ENCODE assay signal across 13 cellular contexts in the genomic region with DNA sequence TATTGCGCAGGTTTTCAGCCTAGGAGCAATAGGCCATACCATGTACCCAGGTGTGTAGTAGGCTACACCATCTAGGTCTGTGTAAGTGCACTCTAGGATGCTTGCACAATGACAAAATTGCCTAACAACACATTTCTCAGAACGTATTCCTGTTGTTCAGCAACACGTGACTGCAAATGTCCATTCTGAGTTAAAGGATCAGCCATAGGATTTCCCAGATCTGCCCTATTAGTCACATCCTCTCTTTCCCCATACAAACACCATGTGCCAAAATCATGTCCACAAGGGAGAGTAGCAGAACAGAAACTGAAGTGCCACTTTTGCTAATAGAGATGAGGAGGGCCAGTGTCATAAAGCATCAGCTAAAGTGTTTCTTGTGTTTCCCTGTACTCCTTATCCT. TPM values are rescaled to one million over a fixed set of nuclear protein-coding genes. Genes with fewer than 3 reads are reported as not detected.
A peak's percentile ranks its signal among the peaks of the same experiment; 100 is the strongest.
DNase-seq lines count a peak whose midpoint lies in the region; ATAC-seq and TF ChIP-seq lines count a peak whose summit lies in the region.
"Had no signal": no experiment of that assay in that cellular context is flagged by ENCODE, and none has a peak within 500 bp of the region (broad histone marks: within the 10 kb centered on the region; RNA-seq: fewer than 3 reads in every experiment).

No MANE protein-coding gene starts in this region.

- H3K14ac ChIP-seq in mesenchymal stem cell (ENCODE audit: low read length in 2 of 2), result no peak overlapping the region

- no peak overlapping the region for H3K4ac ChIP-seq in mesenchymal stem cell (ENCODE audit: low read depth in 1 of 2, low read length in 2 of 2)

- no peak overlapping the region for H3K18ac ChIP-seq in mesenchymal stem cell (ENCODE audit: low read depth in 1 of 2, low read length in 2 of 2)

- H3K27me3 ChIP-seq in mesenchymal stem cell (ENCODE audit: control insufficient read depth in 1 of 2, insufficient read depth in 1 of 2, low read length in 2 of 2) (no peaks in the 10 kb centered on the region), spleen (replicated peaks in 1 of 7) (no peaks in the 10 kb centered on the region), stomach (no peaks in the 10 kb centered on the region)
- H3K27me3 ChIP-seq: ascending aorta, esophagus squamous epithelium had no signal

- intact Hi-C loops in spleen (cut with DNase I; ENCODE audit: low total_unique reads), result no loop called here
- intact Hi-C loops in stomach (cut with DNase I; ENCODE audit: low total_unique reads), result no loop called here

- no peak overlapping the region for H2BK5ac ChIP-seq in mesenchymal stem cell (ENCODE audit: low read depth, low read length, poor library complexity, severe bottlenecking)

- 69% methylated on average over 3 of the region's 3 CpGs for WGBS in mesenchymal stem cell
- 55 to 85% (median 59%) methylated on average over 3 of the region's 3 CpGs for WGBS in spleen, 5 donors
- WGBS in stomach, 5 donors, result 63 to 81% (median 73%) methylated on average over 3 of the region's 3 CpGs

- H3K9me3 ChIP-seq in mesenchymal stem cell (ENCODE audit: control insufficient read depth, low read length) (no peaks in the 10 kb centered on the region), spleen (no peaks in the 10 kb centered on the region), stomach (no peaks in the 10 kb centered on the region)
- H3K9me3 ChIP-seq: ascending aorta, esophagus squamous epithelium had no signal

- H3K36me3 ChIP-seq in mesenchymal stem cell (ENCODE audit: control insufficient read depth in 1 of 2, insufficient read depth in 2 of 2, low read depth in 1 of 2, low read length in 2 of 2) (no peaks in the 10 kb centered on the region), spleen (no peaks in the 10 kb centered on the region), stomach (no peaks in the 10 kb centered on the region)
- H3K36me3 ChIP-seq: ascending aorta, esophagus squamous epithelium had no signal

- TF ChIP-seq EP300 in stomach (IDR thresholded peaks at IDR 0.05), result no peak

- no peak overlapping the region for H2AFZ ChIP-seq in mesenchymal stem cell (ENCODE audit: low read depth, low read length)

- TF ChIP-seq POLR2A in spleen (IDR thresholded peaks at IDR 0.05) (no peak), stomach (IDR thresholded peaks at IDR 0.05) (no peak)

- H4K8ac ChIP-seq in mesenchymal stem cell (ENCODE audit: low read length), result no peak overlapping the region

- H2BK15ac ChIP-seq in mesenchymal stem cell (ENCODE audit: low read depth, poor library complexity, severe bottlenecking), result no peak overlapping the region

- no peak overlapping the region for H2AK5ac ChIP-seq in mesenchymal stem cell (ENCODE audit: low read length, severe bottlenecking)

- H2BK120ac ChIP-seq in mesenchymal stem cell (ENCODE audit: low read depth, low read length), result no peak overlapping the region

- H3K27ac ChIP-seq in mesenchymal stem cell (ENCODE audit: low read length, poor library complexity, severe bottlenecking), result no peak overlapping the region
- H3K27ac ChIP-seq in spleen, result peak overlapping the region in 3 of 8 donors; percentile 59 to 65 (median 62)
- H3K27ac ChIP-seq in stomach, result peak overlapping the region in 2 of 5 donors; percentile 64 to 67
- H3K27ac ChIP-seq: ascending aorta had no signal

- H3K4me3 ChIP-seq in mesenchymal stem cell (ENCODE audit: insufficient read depth in 1 of 2, low read depth in 1 of 2, low read length in 2 of 2) (peak overlapping the region in 1 of 2 experiments; percentile 56), spleen (no peak overlapping the region), stomach (no peak overlapping the region)
- H3K4me3 ChIP-seq: ascending aorta, esophagus squamous epithelium had no signal

- H3K79me1 ChIP-seq in mesenchymal stem cell (replicated peaks; ENCODE audit: low read length, poor library complexity, severe bottlenecking), result no peaks in the 10 kb centered on the region

- DNase-seq in CD1c-positive myeloid dendritic cell (ENCODE audit: extremely low spot score) (peak; percentile 86), MV-4-11 (lab: John Stamatoyannopoulos, UW) (peak; percentile 94), dermis blood vessel endothelial cell (peak; percentile 44), mesenchymal stem cell (peak; percentile 64), spleen (no peak), stomach (no peak)
- no peak for DNase-seq in stimulated activated CD4-positive, alpha-beta T cell treated with anti-CD3 and anti-CD28 coated beads, Interleukin-4, amount 100 ng/mL, for 1 hour
- DNase-seq: esophagus squamous epithelium, retina had no signal

- H3K9ac ChIP-seq in mesenchymal stem cell (ENCODE audit: low read length), result peak overlapping the region; percentile 70

- H3K23ac ChIP-seq in mesenchymal stem cell (ENCODE audit: low read length in 2 of 2), result no peak overlapping the region

- H3K4me2 ChIP-seq in mesenchymal stem cell (ENCODE audit: low read length, poor library complexity, severe bottlenecking), result no peak overlapping the region

- no peak for ATAC-seq in HG03108 (IDR thresholded peaks at IDR 0.05; ENCODE audit: unreplicated experiment)

- H2BK12ac ChIP-seq in mesenchymal stem cell (ENCODE audit: low read length in 2 of 2), result no peak overlapping the region

- TF ChIP-seq CTCF in spleen (IDR thresholded peaks at IDR 0.05 in 8 of 11, conservative IDR thresholded peaks at IDR 0.05 in 3 of 11) (no peak), stomach (IDR thresholded peaks at IDR 0.05) (no peak)

- H4K91ac ChIP-seq in mesenchymal stem cell (ENCODE audit: low read length), result no peak overlapping the region

- H3K4me1 ChIP-seq in mesenchymal stem cell (ENCODE audit: control insufficient read depth, insufficient read depth, low read depth, low read length) (no peaks in the 10 kb centered on the region), spleen (peaks cover 0 to 8% (median 0%) of the 10 kb centered on the region in 6 donors), stomach (no peaks in the 10 kb centered on the region)
- H3K4me1 ChIP-seq: ascending aorta, esophagus squamous epithelium had no signal

RNA-seq across cellular contexts. Expression of gene AMPH, which starts 42.6 kb away (rescaled TPM):
- total RNA-seq in dermis blood vessel endothelial cell, result not detected in 2 replicates
- 0.07 TPM for polyA plus RNA-seq in mesenchymal stem cell (2013, experiment 1 of 2)
- polyA plus RNA-seq in mesenchymal stem cell (2013, experiment 2 of 2), result 0.10 TPM
- 10 to 100 TPM in 1 of 7 donors, 1 to 10 TPM in 5, under 1 TPM in 1; 0.70 to 10.3 (median 2.1) TPM for total RNA-seq in spleen
- under 1 TPM; 0.09 to 0.35 (median 0.26) TPM for polyA plus RNA-seq in spleen
- total RNA-seq in stomach, result 10 to 100 TPM in 2 of 5 donors, 1 to 10 TPM in 2, not detected in 1; 2.2 to 13.0 (median 8.7) TPM
- polyA plus RNA-seq in stomach, result 1 to 10 TPM in 2 of 3 donors, under 1 TPM in 1; 0.80 to 6.2 (median 3.1) TPM
- total RNA-seq: NCI-H460 had no signal
- polyA plus RNA-seq: IgD-negative memory B cell had no signal

Comparison
In these comparisons a context has a peak if more than half of its experiments do, and no peak if none do; other contexts are left out.
1. DNase-seq: peak in CD1c-positive myeloid dendritic cell (single experiment), MV-4-11 (single experiment), dermis blood vessel endothelial cell (single experiment) and mesenchymal stem cell (single experiment); none in stimulated activated CD4-positive, alpha-beta T cell treated with anti-CD3 and anti-CD28 coated beads, Interleukin-4, amount 100 ng/mL, for 1 hour (single experiment), spleen (single experiment) and stomach (single experiment).